24 cellular contexts compared by ENCODE assay signal in the genomic region with DNA sequence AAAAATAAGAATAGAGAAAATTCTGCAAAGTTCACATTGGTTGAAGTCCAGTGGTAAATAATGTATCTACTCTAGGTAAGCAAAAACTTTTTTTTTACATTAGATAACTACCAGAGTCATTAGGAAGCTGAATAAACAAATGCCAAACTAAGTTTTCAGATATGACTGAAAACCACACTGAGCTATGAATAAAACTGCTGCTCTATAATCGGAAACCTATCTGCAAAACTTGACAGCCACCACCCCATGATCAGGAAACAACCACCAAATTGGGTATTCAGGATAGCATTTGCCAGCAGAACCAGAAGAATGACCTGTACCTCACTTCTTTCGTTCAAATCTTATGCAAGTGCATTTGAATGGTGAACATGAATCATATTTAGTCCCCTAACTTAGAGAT.
DNase-seq lines count a peak whose midpoint lies in the region; ATAC-seq, FAIRE-seq and TF ChIP-seq lines count a peak whose summit lies in the region.
"Had no signal": no experiment of that assay in that cellular context is flagged by ENCODE, and none has a peak within 500 bp of the region (broad histone marks: within the 10 kb centered on the region; RNA-seq: fewer than 3 reads in every experiment).

No MANE protein-coding gene starts in this region.

- ATAC-seq in HG02763 (IDR thresholded peaks at IDR 0.05; ENCODE audit: unreplicated experiment) (peak; percentile 44), HG03565 (IDR thresholded peaks at IDR 0.05; ENCODE audit: unreplicated experiment) (peak; percentile 47), SK-N-SH treated with all-trans-retinoic acid at 6 μM for 48 hours (no peak), HG02642 (IDR thresholded peaks at IDR 0.05; ENCODE audit: poor library complexity, unreplicated experiment) (no peak)
- ATAC-seq: HCT116; PC-3; right cardiac atrium; stimulated activated naive B cell treated with anti-CD40 and anti-IgM and Interleukin-4, amounts not matched to agents 10 μg/mL and 1 μg/mL and 100 μg/mL, for 72 hours had no signal

- peak; percentile 64 for FAIRE-seq in GM12891 (lab: Jason Lieb, UNC)
- peak; percentile 70 for FAIRE-seq in GM19239 (lab: Jason Lieb, UNC)
- FAIRE-seq: A204.1, islet of Langerhans had no signal

- TF ChIP-seq POLR2A in GM12891 (IDR thresholded peaks at IDR 0.05; ENCODE audit: low read depth, low read length): no peak

- no peak for DNase-seq in GM12891 (ENCODE audit: insufficient read length, low spot score)
- no peak for DNase-seq in GM19239 (ENCODE audit: insufficient read length, low spot score)
- no peak for DNase-seq in NCI-H510A treated with DMSO at 0.1 percent for 48 hours (lab: John Stamatoyannopoulos, UW)
- DNase-seq in COLO829 (ENCODE audit: low spot score): no peak
- DNase-seq: activated CD4-positive, CD25-positive, alpha-beta regulatory T cell treated with anti-CD3 and anti-CD28 coated beads, Interleukin-2, amount 50 U/mL, for 72 hours; activated naive CD8-positive, alpha-beta T cell treated with anti-CD3 and anti-CD28 coated beads, Interleukin-2, amount 10 ng/mL, durations not matched to agents 7 days and 5 days; GDM1; KG1; NCI-H2107; NCI-H526; occipital lobe; PC-3; right cardiac atrium; SJCRH30; stimulated activated CD4-positive, alpha-beta T cell treated with anti-CD3 and anti-CD28 coated beads, Interleukin-15, amount 100 ng/mL, for 24 hours; stimulated activated naive B cell treated with anti-CD40 and anti-IgM and Interleukin-4, amounts not matched to agents 10 μg/mL and 1 μg/mL and 100 μg/mL, for 72 hours; tibial artery had no signal

TF ChIP-seq in GM12891, 5 proteins besides CTCF, POLR2A, EP300 and RAD21:
- no peak for TF ChIP-seq POU2F2 (IDR thresholded peaks at IDR 0.05; ENCODE audit: low read depth, low read length)
- TF ChIP-seq SPI1 (IDR thresholded peaks at IDR 0.05; ENCODE audit: low read depth, low read length): no peak
- TF ChIP-seq POLR2AphosphoS5 (IDR thresholded peaks at IDR 0.05; ENCODE audit: low read depth, low read length): no peak
- no peak for TF ChIP-seq PAX5 (IDR thresholded peaks at IDR 0.05; ENCODE audit: insufficient read depth, low read length, severe bottlenecking)
- TF ChIP-seq TAF1 (IDR thresholded peaks at IDR 0.05; ENCODE audit: low read depth, low read length): no peak

TF ChIP-seq in SK-N-SH treated with all-trans-retinoic acid at 6 μM for 48 hours, 23 proteins besides CTCF, POLR2A, EP300 and RAD21:
- TF ChIP-seq ZNF70 (CRISPR knock-in tag; IDR thresholded peaks at IDR 0.05) (no peak), ZNF565 (CRISPR knock-in tag; conservative IDR thresholded peaks at IDR 0.05; ENCODE audit: low read depth) (no peak), ZFP30 (CRISPR knock-in tag; IDR thresholded peaks at IDR 0.05) (no peak), ZC3H10 (CRISPR knock-in tag; IDR thresholded peaks at IDR 0.05) (no peak), ZFP3 (CRISPR knock-in tag; IDR thresholded peaks at IDR 0.05) (no peak), ESRRG (CRISPR knock-in tag; IDR thresholded peaks at IDR 0.05) (no peak), GLIS3 (CRISPR knock-in tag; IDR thresholded peaks at IDR 0.05) (no peak), POU6F1 (CRISPR knock-in tag; IDR thresholded peaks at IDR 0.05; ENCODE audit: borderline replicate concordance, low read depth) (no peak), CSRNP3 (CRISPR knock-in tag; IDR thresholded peaks at IDR 0.05) (no peak), PPARA (CRISPR knock-in tag; IDR thresholded peaks at IDR 0.05; ENCODE audit: borderline replicate concordance) (no peak), ISL1 (CRISPR knock-in tag; IDR thresholded peaks at IDR 0.05) (no peak), ARNTL (CRISPR knock-in tag; IDR thresholded peaks at IDR 0.05; ENCODE audit: borderline replicate concordance, low read depth) (no peak), CSDC2 (CRISPR knock-in tag; IDR thresholded peaks at IDR 0.05) (no peak), ZNF8 (CRISPR knock-in tag; IDR thresholded peaks at IDR 0.05) (no peak), TCF4 (CRISPR knock-in tag; IDR thresholded peaks at IDR 0.05; ENCODE audit: borderline replicate concordance) (no peak), SNAI2 (CRISPR knock-in tag; IDR thresholded peaks at IDR 0.05) (no peak)
- TF ChIP-seq, protein P1, sequence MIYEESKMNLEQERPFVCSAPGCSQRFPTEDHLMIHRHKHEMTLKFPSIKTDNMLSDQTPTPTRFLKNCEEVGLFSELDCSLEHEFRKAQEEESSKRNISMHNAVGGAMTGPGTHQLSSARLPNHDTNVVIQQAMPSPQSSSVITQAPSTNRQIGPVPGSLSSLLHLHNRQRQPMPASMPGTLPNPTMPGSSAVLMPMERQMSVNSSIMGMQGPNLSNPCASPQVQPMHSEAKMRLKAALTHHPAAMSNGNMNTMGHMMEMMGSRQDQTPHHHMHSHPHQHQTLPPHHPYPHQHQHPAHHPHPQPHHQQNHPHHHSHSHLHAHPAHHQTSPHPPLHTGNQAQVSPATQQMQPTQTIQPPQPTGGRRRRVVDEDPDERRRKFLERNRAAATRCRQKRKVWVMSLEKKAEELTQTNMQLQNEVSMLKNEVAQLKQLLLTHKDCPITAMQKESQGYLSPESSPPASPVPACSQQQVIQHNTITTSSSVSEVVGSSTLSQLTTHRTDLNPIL (CRISPR knock-in tag; IDR thresholded peaks at IDR 0.05; ENCODE audit: low read depth): no peak
- TF ChIP-seq, protein P2, sequence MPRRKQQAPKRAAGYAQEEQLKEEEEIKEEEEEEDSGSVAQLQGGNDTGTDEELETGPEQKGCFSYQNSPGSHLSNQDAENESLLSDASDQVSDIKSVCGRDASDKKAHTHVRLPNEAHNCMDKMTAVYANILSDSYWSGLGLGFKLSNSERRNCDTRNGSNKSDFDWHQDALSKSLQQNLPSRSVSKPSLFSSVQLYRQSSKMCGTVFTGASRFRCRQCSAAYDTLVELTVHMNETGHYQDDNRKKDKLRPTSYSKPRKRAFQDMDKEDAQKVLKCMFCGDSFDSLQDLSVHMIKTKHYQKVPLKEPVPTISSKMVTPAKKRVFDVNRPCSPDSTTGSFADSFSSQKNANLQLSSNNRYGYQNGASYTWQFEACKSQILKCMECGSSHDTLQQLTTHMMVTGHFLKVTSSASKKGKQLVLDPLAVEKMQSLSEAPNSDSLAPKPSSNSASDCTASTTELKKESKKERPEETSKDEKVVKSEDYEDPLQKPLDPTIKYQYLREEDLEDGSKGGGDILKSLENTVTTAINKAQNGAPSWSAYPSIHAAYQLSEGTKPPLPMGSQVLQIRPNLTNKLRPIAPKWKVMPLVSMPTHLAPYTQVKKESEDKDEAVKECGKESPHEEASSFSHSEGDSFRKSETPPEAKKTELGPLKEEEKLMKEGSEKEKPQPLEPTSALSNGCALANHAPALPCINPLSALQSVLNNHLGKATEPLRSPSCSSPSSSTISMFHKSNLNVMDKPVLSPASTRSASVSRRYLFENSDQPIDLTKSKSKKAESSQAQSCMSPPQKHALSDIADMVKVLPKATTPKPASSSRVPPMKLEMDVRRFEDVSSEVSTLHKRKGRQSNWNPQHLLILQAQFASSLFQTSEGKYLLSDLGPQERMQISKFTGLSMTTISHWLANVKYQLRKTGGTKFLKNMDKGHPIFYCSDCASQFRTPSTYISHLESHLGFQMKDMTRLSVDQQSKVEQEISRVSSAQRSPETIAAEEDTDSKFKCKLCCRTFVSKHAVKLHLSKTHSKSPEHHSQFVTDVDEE (CRISPR knock-in tag; IDR thresholded peaks at IDR 0.05): no peak

Comparison
In these comparisons a context has a peak if more than half of its experiments do, and no peak if none do; other contexts are left out.
1. ATAC-seq: peak in HG02763 (single experiment) and HG03565 (single experiment); none in SK-N-SH treated with all-trans-retinoic acid at 6 μM for 48 hours (single experiment) and HG02642 (single experiment).